In the genomic region with DNA sequence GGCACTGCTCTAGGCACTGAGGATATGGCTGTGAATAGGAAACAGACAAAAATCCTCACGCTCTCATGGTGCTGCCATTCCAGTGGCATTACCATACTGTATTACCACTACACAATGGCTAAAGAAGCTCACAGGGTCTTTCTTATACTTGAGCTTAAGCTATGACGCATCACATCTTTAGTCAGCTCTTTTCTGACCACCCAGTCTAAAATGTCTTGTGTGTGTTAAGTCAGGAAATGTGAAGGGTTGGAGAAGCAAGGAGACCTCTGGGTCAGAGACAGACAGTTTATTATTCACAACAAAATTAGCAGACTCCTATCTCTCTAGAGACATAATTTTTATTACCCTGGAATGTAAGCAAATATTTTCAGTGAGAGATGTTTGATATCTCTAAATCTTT, we compare ENCODE assay signal across 18 cellular contexts.
DNase-seq lines count a peak whose midpoint lies in the region; ATAC-seq and TF ChIP-seq lines count a peak whose summit lies in the region.
"Had no signal": no experiment of that assay in that cellular context is flagged by ENCODE, and none has a peak within 500 bp of the region (broad histone marks: within the 10 kb centered on the region; RNA-seq: fewer than 3 reads in every experiment).

No MANE protein-coding gene starts in this region.

- H3K4me3 ChIP-seq in SK-N-SH (ENCODE audit: low read depth in 2 of 2, low read length in 1 of 2) (no peak overlapping the region), trophoblast cell (ENCODE audit: low read depth, low read length) (no peak overlapping the region)
- H3K4me3 ChIP-seq: BLaER1 treated with 17β-estradiol and CSF1 and Interleukin-3, amounts not matched to agents 10 nM and 100 nM had no signal

- no peak overlapping the region for H2BK120ac ChIP-seq in trophoblast cell (ENCODE audit: insufficient read depth, low read length, poor library complexity)

- peak overlapping the region; percentile 71 for H2BK12ac ChIP-seq in trophoblast cell (ENCODE audit: low read length)

- no peak overlapping the region for H2AK5ac ChIP-seq in trophoblast cell (ENCODE audit: low read length)

- TF ChIP-seq CTCF in SK-N-SH (IDR thresholded peaks at IDR 0.05), result no peak

- DNase-seq in SK-N-SH (no peak), iris pigment epithelial cell (ENCODE audit: low read depth) (peak; percentile 50), trophoblast cell (no peak), AG08395 (ENCODE audit: low spot score) (no peak)
- DNase-seq: AML-193; Calu3; CD4-positive, CD25-positive, alpha-beta regulatory T cell; DMS 273 treated with DMSO at 0.1 percent for 48 hours; HCEC 1CT; HFFc6; IMR-90; KBM-7 had no signal

- H3K14ac ChIP-seq in trophoblast cell (ENCODE audit: low read length), result no peak overlapping the region

- H2BK5ac ChIP-seq in trophoblast cell (ENCODE audit: low read depth, low read length, poor library complexity), result no peak overlapping the region

- no peak overlapping the region for H3K23ac ChIP-seq in trophoblast cell (ENCODE audit: low read length)

- POLR2A ChIA-PET in SK-N-SH (lab: Yijun Ruan, JAX), result no interaction called here

- peak overlapping the region; percentile 54 for H4K8ac ChIP-seq in trophoblast cell (ENCODE audit: low read depth, low read length)

- H3K9me3 ChIP-seq in SK-N-SH (no peaks in the 10 kb centered on the region), trophoblast cell (ENCODE audit: insufficient read depth, low read depth, low read length) (no peaks in the 10 kb centered on the region)
- H3K9me3 ChIP-seq: BLaER1 treated with 17β-estradiol and CSF1 and Interleukin-3, amounts not matched to agents 10 nM and 100 nM had no signal

- H3K79me2 ChIP-seq in SK-N-SH (ENCODE audit: insufficient read depth), result no peaks in the 10 kb centered on the region
- H3K79me2 ChIP-seq in trophoblast cell (ENCODE audit: control insufficient read depth, insufficient read depth, low read length, poor library complexity), result no peaks in the 10 kb centered on the region

- H3K27ac ChIP-seq in SK-N-SH (ENCODE audit: low read depth in 2 of 2, low read length in 1 of 2) (no peak overlapping the region), trophoblast cell (ENCODE audit: low read depth, low read length) (no peak overlapping the region)
- H3K27ac ChIP-seq: 22Rv1; BLaER1 treated with 17β-estradiol and CSF1 and Interleukin-3, amounts not matched to agents 10 nM and 100 nM had no signal

- no peak overlapping the region for H2AFZ ChIP-seq in SK-N-SH (ENCODE audit: low read depth)
- no peak overlapping the region for H2AFZ ChIP-seq in trophoblast cell (ENCODE audit: insufficient read depth, low read length, poor library complexity)

- no peak for TF ChIP-seq EP300 in SK-N-SH (IDR thresholded peaks at IDR 0.05; ENCODE audit: borderline replicate concordance in 1 of 2, low read depth in 1 of 2, low read length in 1 of 2)

- H4K20me1 ChIP-seq in SK-N-SH (ENCODE audit: insufficient read depth), result no peaks in the 10 kb centered on the region
- H4K20me1 ChIP-seq: BLaER1 treated with 17β-estradiol and CSF1 and Interleukin-3, amounts not matched to agents 10 nM and 100 nM had no signal

- no peaks in the 10 kb centered on the region for H3K36me3 ChIP-seq in SK-N-SH (replicated peaks in 1 of 2; ENCODE audit: control insufficient read depth in 1 of 2, insufficient read depth in 2 of 2, low read length in 1 of 2)
- no peaks in the 10 kb centered on the region for H3K36me3 ChIP-seq in trophoblast cell (ENCODE audit: control insufficient read depth in 1 of 2, insufficient read depth in 2 of 2, low read length in 2 of 2)
- H3K36me3 ChIP-seq: BLaER1 treated with 17β-estradiol and CSF1 and Interleukin-3, amounts not matched to agents 10 nM and 100 nM had no signal

- H3K4me2 ChIP-seq in SK-N-SH, result no peak overlapping the region
- no peak overlapping the region for H3K4me2 ChIP-seq in trophoblast cell (ENCODE audit: low read length)
- H3K4me2 ChIP-seq: BLaER1 treated with 17β-estradiol and CSF1 and Interleukin-3, amounts not matched to agents 10 nM and 100 nM had no signal

- H3K9ac ChIP-seq in SK-N-SH (no peak overlapping the region), trophoblast cell (ENCODE audit: low read length) (no peak overlapping the region)
- H3K9ac ChIP-seq: BLaER1 treated with 17β-estradiol and CSF1 and Interleukin-3, amounts not matched to agents 10 nM and 100 nM had no signal

- WGBS in SK-N-SH (ENCODE audit: low lambda C conversion rate), result 68% methylated on average over 2 of the region's 2 CpGs
- WGBS in trophoblast cell (ENCODE audit: extremely low coverage, insufficient coverage, insufficient read length), result no CpG with 5 or more reads among the region's 2 CpGs

- H4K12ac ChIP-seq in trophoblast cell (ENCODE audit: low read depth, low read length), result no peak overlapping the region

- H3K79me1 ChIP-seq in trophoblast cell (ENCODE audit: low read length), result peaks cover 8% of the 10 kb centered on the region

- ATAC-seq in SK-N-SH treated with all-trans-retinoic acid at 6 μM for 48 hours (no peak), GM21360 (IDR thresholded peaks at IDR 0.05; ENCODE audit: unreplicated experiment) (no peak), HG03460 (IDR thresholded peaks at IDR 0.05; ENCODE audit: unreplicated experiment) (no peak), GM18861 (IDR thresholded peaks at IDR 0.05; ENCODE audit: unreplicated experiment) (no peak)

- no peak for TF ChIP-seq RAD21 in SK-N-SH (IDR thresholded peaks at IDR 0.05; ENCODE audit: low read length)

- no peaks in the 10 kb centered on the region for H3K27me3 ChIP-seq in SK-N-SH (ENCODE audit: insufficient read depth)
- H3K27me3 ChIP-seq in trophoblast cell (ENCODE audit: insufficient read depth, low read length), result no peaks in the 10 kb centered on the region
- H3K27me3 ChIP-seq: BLaER1 treated with 17β-estradiol and CSF1 and Interleukin-3, amounts not matched to agents 10 nM and 100 nM had no signal

- H3K4me1 ChIP-seq in SK-N-SH (ENCODE audit: control insufficient read depth in 1 of 2, insufficient read depth in 2 of 2, low read depth in 1 of 2, low read length in 1 of 2), result no peaks in the 10 kb centered on the region
- H3K4me1 ChIP-seq in trophoblast cell (ENCODE audit: control insufficient read depth in 1 of 2, insufficient read depth in 2 of 2, low read length in 2 of 2), result peaks cover 3% of the 10 kb centered on the region in 2 experiments
- H3K4me1 ChIP-seq: BLaER1 treated with 17β-estradiol and CSF1 and Interleukin-3, amounts not matched to agents 10 nM and 100 nM had no signal

- no peak overlapping the region for H3K4ac ChIP-seq in trophoblast cell (ENCODE audit: low read depth, low read length)

- no peak overlapping the region for H3K18ac ChIP-seq in trophoblast cell (ENCODE audit: low read length)

- no peaks in the 10 kb centered on the region for H3K9me2 ChIP-seq in SK-N-SH

- H4K91ac ChIP-seq in trophoblast cell (ENCODE audit: low read depth, low read length), result no peak overlapping the region

- CTCF ChIA-PET in SK-N-SH (lab: Yijun Ruan, JAX), result no interaction called here

- no peaks in the 10 kb centered on the region for H3F3A ChIP-seq in SK-N-SH (replicated peaks; ENCODE audit: insufficient read depth)

TF ChIP-seq in SK-N-SH treated with all-trans-retinoic acid at 6 μM for 48 hours, 23 proteins besides CTCF, POLR2A, EP300 and RAD21:
- TF ChIP-seq ZNF8 (CRISPR knock-in tag; IDR thresholded peaks at IDR 0.05), result no peak
- TF ChIP-seq ZNF565 (CRISPR knock-in tag; conservative IDR thresholded peaks at IDR 0.05; ENCODE audit: low read depth), result no peak
- TF ChIP-seq ISL1 (CRISPR knock-in tag; IDR thresholded peaks at IDR 0.05), result peak; percentile 43; the same call in 1 of the 2 replicates
- TF ChIP-seq BACH2 (CRISPR knock-in tag; IDR thresholded peaks at IDR 0.05; ENCODE audit: borderline replicate concordance), result no peak
- no peak for TF ChIP-seq RARB (CRISPR knock-in tag; IDR thresholded peaks at IDR 0.05)
- no peak for TF ChIP-seq TOX (CRISPR knock-in tag; IDR thresholded peaks at IDR 0.05; ENCODE audit: borderline replicate concordance)

TF ChIP-seq in SK-N-SH, 30 proteins besides CTCF, POLR2A, EP300 and RAD21 (continues in another document):
- TF ChIP-seq RXRA (IDR thresholded peaks at IDR 0.05; ENCODE audit: borderline replicate concordance, low read depth), result no peak
- no peak for TF ChIP-seq JUND (IDR thresholded peaks at IDR 0.05)
- TF ChIP-seq, protein P1, sequence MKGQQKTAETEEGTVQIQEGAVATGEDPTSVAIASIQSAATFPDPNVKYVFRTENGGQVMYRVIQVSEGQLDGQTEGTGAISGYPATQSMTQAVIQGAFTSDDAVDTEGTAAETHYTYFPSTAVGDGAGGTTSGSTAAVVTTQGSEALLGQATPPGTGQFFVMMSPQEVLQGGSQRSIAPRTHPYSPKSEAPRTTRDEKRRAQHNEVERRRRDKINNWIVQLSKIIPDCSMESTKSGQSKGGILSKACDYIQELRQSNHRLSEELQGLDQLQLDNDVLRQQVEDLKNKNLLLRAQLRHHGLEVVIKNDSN (IDR thresholded peaks at IDR 0.05; ENCODE audit: borderline replicate concordance, low read depth), result no peak
- TF ChIP-seq ELF1 (IDR thresholded peaks at IDR 0.05), result no peak
- TF ChIP-seq GATA2 (CRISPR knock-in tag; IDR thresholded peaks at IDR 0.05), result no peak
- TF ChIP-seq, protein P2, sequence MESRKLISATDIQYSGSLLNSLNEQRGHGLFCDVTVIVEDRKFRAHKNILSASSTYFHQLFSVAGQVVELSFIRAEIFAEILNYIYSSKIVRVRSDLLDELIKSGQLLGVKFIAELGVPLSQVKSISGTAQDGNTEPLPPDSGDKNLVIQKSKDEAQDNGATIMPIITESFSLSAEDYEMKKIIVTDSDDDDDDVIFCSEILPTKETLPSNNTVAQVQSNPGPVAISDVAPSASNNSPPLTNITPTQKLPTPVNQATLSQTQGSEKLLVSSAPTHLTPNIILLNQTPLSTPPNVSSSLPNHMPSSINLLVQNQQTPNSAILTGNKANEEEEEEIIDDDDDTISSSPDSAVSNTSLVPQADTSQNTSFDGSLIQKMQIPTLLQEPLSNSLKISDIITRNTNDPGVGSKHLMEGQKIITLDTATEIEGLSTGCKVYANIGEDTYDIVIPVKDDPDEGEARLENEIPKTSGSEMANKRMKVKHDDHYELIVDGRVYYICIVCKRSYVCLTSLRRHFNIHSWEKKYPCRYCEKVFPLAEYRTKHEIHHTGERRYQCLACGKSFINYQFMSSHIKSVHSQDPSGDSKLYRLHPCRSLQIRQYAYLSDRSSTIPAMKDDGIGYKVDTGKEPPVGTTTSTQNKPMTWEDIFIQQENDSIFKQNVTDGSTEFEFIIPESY (IDR thresholded peaks at IDR 0.05; ENCODE audit: borderline replicate concordance, low read depth), result no peak
- TF ChIP-seq YY1 (IDR thresholded peaks at IDR 0.05; ENCODE audit: low read depth), result no peak
- TF ChIP-seq MXI1 (IDR thresholded peaks at IDR 0.05; ENCODE audit: low read depth, low read length), result no peak
- no peak for TF ChIP-seq MEF2A (IDR thresholded peaks at IDR 0.05; ENCODE audit: borderline replicate concordance, low read depth)
- TF ChIP-seq SMC3 (IDR thresholded peaks at IDR 0.05; ENCODE audit: low read depth, low read length), result no peak
- no peak for TF ChIP-seq FOXM1 (IDR thresholded peaks at IDR 0.05; ENCODE audit: low read depth)
- no peak for TF ChIP-seq POLR2AphosphoS5 (IDR thresholded peaks at IDR 0.05; ENCODE audit: low read depth, low read length)
- no peak for TF ChIP-seq FOXJ3 (CRISPR knock-in tag; IDR thresholded peaks at IDR 0.05)
- no peak for TF ChIP-seq NRF1 (IDR thresholded peaks at IDR 0.05; ENCODE audit: low read depth, low read length)
